In genomic region chr19:14555918-14556661, GRCh38 we compare ENCODE assay signal across 10 cellular contexts. TPM values are rescaled to one million over a fixed set of nuclear protein-coding genes. Genes with fewer than 3 reads are reported as not detected.
DNase-seq lines count a peak whose midpoint lies in the region; ATAC-seq, FAIRE-seq and TF ChIP-seq lines count a peak whose summit lies in the region.
"Had no signal": no experiment of that assay in that cellular context is flagged by ENCODE, and none has a peak within 500 bp of the region (broad histone marks: within the 10 kb centered on the region; RNA-seq: fewer than 3 reads in every experiment).

No MANE protein-coding gene starts in this region.

- POLR2A ChIA-PET in A549 (lab: Yijun Ruan, JAX) = no interaction called here

- WGBS in A549 (ENCODE audit: missing lambda C conversion rate) = 83% methylated on average over 12 of the region's 12 CpGs
- 68 to 77% (median 71%) methylated on average over 12 of the region's 12 CpGs for WGBS in adrenal gland, 4 donors

- peaks cover 3% of the 10 kb centered on the region; the same call in 1 of the 2 replicates for H3F3A ChIP-seq in GM23338 (replicated peaks; ENCODE audit: low read depth)

- H3K79me2 ChIP-seq in GM23338 (replicated peaks; ENCODE audit: insufficient read depth) = peaks cover 58% of the 10 kb centered on the region

- H3K4me1 ChIP-seq in A549 (0 out of 3 replicates have a peak, but pooled peaks cover 5% of the 10 kb centered on the region), GM23338 (ENCODE audit: insufficient read depth) (peaks cover 14% of the 10 kb centered on the region; the same call in 1 of the 2 replicates), adrenal gland (replicated peaks in 1 of 2) (peaks cover 31 to 53% of the 10 kb centered on the region in 2 donors)

- H4K20me1 ChIP-seq in GM23338 (replicated peaks; ENCODE audit: insufficient read depth) = peaks cover 10% of the 10 kb centered on the region; the same call in 1 of the 2 replicates

- CTCF ChIA-PET in A549 (lab: Yijun Ruan, JAX) = interaction anchor here (0.9 to 2.9 kb wide), 12 partner anchors 9 to 220 kb away, joined by 3 to 39 read pairs (median 8); partner anchors contain the start of gene NDUFB7

- TF ChIP-seq CTCF in A549 (IDR thresholded peaks at IDR 0.05) (no peak), GM23338 (conservative IDR thresholded peaks at IDR 0.05; ENCODE audit: low read depth in 2 of 2) (no peak), adrenal gland (IDR thresholded peaks at IDR 0.05) (no peak)

- H3K4me2 ChIP-seq in A549 (peak overlapping the region; percentile 45), GM23338 (no peak overlapping the region)

- peaks cover 29% of the 10 kb centered on the region for H3K4me1 Mint-ChIP-seq in GM23338

- no peaks in the 10 kb centered on the region for H3K9me3 Mint-ChIP-seq in GM23338

- no peaks in the 10 kb centered on the region for H3K27me3 ChIP-seq in GM23338 (ENCODE audit: insufficient read depth)
- no peaks in the 10 kb centered on the region for H3K27me3 ChIP-seq in adrenal gland

- intact Hi-C loops in adrenal gland (cut with DNase I) = no loop called here

- peak overlapping the region in 1 of 2 experiments; percentile 67; a peak in 3 of 6 replicates for H3K27ac ChIP-seq in A549
- H3K27ac ChIP-seq in GM23338 (ENCODE audit: low read depth) = 0 out of 2 replicates have a peak overlapping the region, but pooled peaks have one; percentile 72
- H3K27ac ChIP-seq in adrenal gland = peak overlapping the region in 3 of 5 donors; percentile 0 to 67 (median 43)

- no peak for FAIRE-seq in A549 (lab: Jason Lieb, UNC)
- FAIRE-seq: frontal cortex had no signal

- peaks cover 22% of the 10 kb centered on the region for H3K27me3 Mint-ChIP-seq in GM23338 (ENCODE audit: insufficient read depth, low read depth, poor library complexity)

- peak overlapping the region; percentile 74 for H3K27ac Mint-ChIP-seq in GM23338

- no peak for TF ChIP-seq EP300 in A549 (IDR thresholded peaks at IDR 0.05)

- ATAC-seq in A549 (peak; percentile 48 to 60; a peak in 5 of 6 replicates), GM23338 (no peak), left lobe of liver (no peak)

- H3K4me3 ChIP-seq in A549 (no peak overlapping the region), GM23338 (no peak overlapping the region), adrenal gland (no peak overlapping the region)

- H3K9me3 ChIP-seq in A549 (no peaks in the 10 kb centered on the region), adrenal gland (replicated peaks in 1 of 3) (no peaks in the 10 kb centered on the region)

- H3K9me2 ChIP-seq in GM23338 (ENCODE audit: insufficient read depth) = no peaks in the 10 kb centered on the region

- no peak overlapping the region for H3K4me3 Mint-ChIP-seq in GM23338

- H2AFZ ChIP-seq in GM23338 = no peak overlapping the region

- TF ChIP-seq RAD21 in A549 (conservative IDR thresholded peaks at IDR 0.05 in 1 of 2, IDR thresholded peaks at IDR 0.05 in 1 of 2) = no peak

- no peak for DNase-seq in A549 (ENCODE audit: low read depth in 1 of 2, low spot score in 1 of 2)
- DNase-seq in GM23338 (ENCODE audit: low spot score) = no peak
- no peak for DNase-seq in adrenal gland
- DNase-seq in kidney glomerular epithelial cell (lab: John Stamatoyannopoulos, UW) = peak; percentile 58
- no peak for DNase-seq in dedifferentiated amniotic fluid mesenchymal stem cell (ENCODE audit: extremely low spot score)
- DNase-seq in NCI-H1694 (lab: John Stamatoyannopoulos, UW) = no peak
- DNase-seq in 8988T = no peak
- no peak for DNase-seq in left lobe of liver (ENCODE audit: low spot score)

- H3K36me3 ChIP-seq in GM23338 (ENCODE audit: insufficient read depth) (no peaks in the 10 kb centered on the region), adrenal gland (replicated peaks in 1 of 2) (no peaks in the 10 kb centered on the region)

- TF ChIP-seq POLR2A in A549 (IDR thresholded peaks at IDR 0.05; ENCODE audit: low read length) (no peak), adrenal gland (IDR thresholded peaks at IDR 0.05) (no peak)

- H3K36me3 Mint-ChIP-seq in GM23338 (ENCODE audit: low read depth) = no peaks in the 10 kb centered on the region

TF ChIP-seq in A549, 52 proteins besides CTCF, POLR2A, EP300 and RAD21:
- TF ChIP-seq BHLHE40 (IDR thresholded peaks at IDR 0.05; ENCODE audit: low read depth, low read length) (no peak), KDM1A (IDR thresholded peaks at IDR 0.05; ENCODE audit: low read depth) (peak; percentile 66; the same call in 1 of the 2 replicates), MAX (IDR thresholded peaks at IDR 0.05) (no peak), ZFP36 (IDR thresholded peaks at IDR 0.05; ENCODE audit: borderline replicate concordance, partially characterized antibody) (peak; percentile 71)

TF ChIP-seq in GM23338, 12 proteins besides CTCF, POLR2A, EP300 and RAD21:
- TF ChIP-seq ZNF331 (CRISPR knock-in tag; IDR thresholded peaks at IDR 0.05; ENCODE audit: low read depth) = no peak
TF ChIP-seq in GM23338: peak in this region for 0.

RNA-seq across cellular contexts. Expression of gene NDUFB7, which starts 15.8 kb away (rescaled TPM):
- polyA plus RNA-seq in A549 (2011; rRNA removed) (73.7 and 82.3 TPM in 2 replicates), A549 (2017; fragmentation: RNase III; extraction: RNeasy Plus Mini Kit Qiagen cat#74134 plus additional on column Dnase treatment) (158 to 164 TPM (median 161 TPM) in 3 replicates), GM23338 (2016; fragmentation: Nextera tagmentation; extraction: Ambion mirVana) (463 and 501 TPM in 2 replicates), adrenal gland (100 to 1,000 TPM in 2 of 3 donors, 10 to 100 TPM in 1; 19.1 to 848 (median 637) TPM)
- polyA plus RNA-seq in A549 (2012; cell fraction: cytosol; rRNA removed) = 444 and 555 TPM in 2 replicates
- polyA plus RNA-seq in A549 (2012; cell fraction: nucleus; rRNA removed) = 310 and 479 TPM in 2 replicates
- polyA minus RNA-seq in A549 (2011; rRNA and poly(A)+ RNA removed) = 11.0 and 11.1 TPM in 2 replicates
- total RNA-seq in GM23338 (2014; rRNA removed; shearing (Covaris generic)) = 289 and 398 TPM in 2 replicates
- total RNA-seq in adrenal gland (100 to 1,000 TPM; 170 to 658 (median 300) TPM), left lobe of liver (134 TPM)

RNA-seq across cellular contexts. Expression of gene TECR, which starts 26.7 kb away (rescaled TPM):
- 74.4 and 87.7 TPM in 2 replicates for polyA plus RNA-seq in A549 (2011; rRNA removed)
- polyA plus RNA-seq in A549 (2012; cell fraction: cytosol; rRNA removed) = 109 and 151 TPM in 2 replicates
- 315 and 372 TPM in 2 replicates for polyA plus RNA-seq in A549 (2012; cell fraction: nucleus; rRNA removed)
- polyA plus RNA-seq in A549 (2017; fragmentation: RNase III; extraction: RNeasy Plus Mini Kit Qiagen cat#74134 plus additional on column Dnase treatment) = 118 to 149 TPM (median 139 TPM) in 3 replicates
- 239 and 266 TPM in 2 replicates for polyA minus RNA-seq in A549 (2011; rRNA and poly(A)+ RNA removed)
- total RNA-seq in GM23338 (2014; rRNA removed; shearing (Covaris generic)) = 104 and 107 TPM in 2 replicates
- polyA plus RNA-seq in GM23338 (2016; fragmentation: Nextera tagmentation; extraction: Ambion mirVana) = 268 and 277 TPM in 2 replicates
- 100 to 1,000 TPM; 142 to 282 (median 212) TPM for total RNA-seq in adrenal gland
- polyA plus RNA-seq in adrenal gland = 100 to 1,000 TPM; 212 to 610 (median 550) TPM
- 101 TPM for total RNA-seq in left lobe of liver

RNA-seq across cellular contexts. Expression of gene CLEC17A, which starts 26.8 kb away (rescaled TPM):
- polyA plus RNA-seq in A549 (2011; rRNA removed) (not detected in 2 replicates), A549 (2017; fragmentation: RNase III; extraction: RNeasy Plus Mini Kit Qiagen cat#74134 plus additional on column Dnase treatment) (not detected in 3 replicates), GM23338 (2016; fragmentation: Nextera tagmentation; extraction: Ambion mirVana) (0.21 TPM in 1 of 2 replicates, not detected in the other), adrenal gland (under 1 TPM in 2 of 3 donors, not detected in 1; 0.03 to 0.16 TPM)
- polyA plus RNA-seq in A549 (2012; cell fraction: cytosol; rRNA removed) = not detected in 2 replicates
- not detected in 2 replicates for polyA plus RNA-seq in A549 (2012; cell fraction: nucleus; rRNA removed)
- polyA minus RNA-seq in A549 (2011; rRNA and poly(A)+ RNA removed) = not detected in 2 replicates
- 0.17 TPM in 1 of 2 replicates, not detected in the other for total RNA-seq in GM23338 (2014; rRNA removed; shearing (Covaris generic))
- total RNA-seq in adrenal gland (not detected), left lobe of liver (not detected)
- total RNA-seq: frontal cortex, pulmonary artery endothelial cell had no signal

RNA-seq across cellular contexts. Expression of gene DNAJB1, which starts 37.9 kb away (rescaled TPM):
- polyA plus RNA-seq in A549 (2011; rRNA removed) = 124 and 126 TPM in 2 replicates
- polyA plus RNA-seq in A549 (2012; cell fraction: cytosol; rRNA removed) = 119 and 126 TPM in 2 replicates
- 90.3 and 104 TPM in 2 replicates for polyA plus RNA-seq in A549 (2012; cell fraction: nucleus; rRNA removed)
- 110 to 128 TPM (median 116 TPM) in 3 replicates for polyA plus RNA-seq in A549 (2017; fragmentation: RNase III; extraction: RNeasy Plus Mini Kit Qiagen cat#74134 plus additional on column Dnase treatment)
- 85.5 and 90.5 TPM in 2 replicates for polyA minus RNA-seq in A549 (2011; rRNA and poly(A)+ RNA removed)
- total RNA-seq in GM23338 (2014; rRNA removed; shearing (Covaris generic)) = 53.3 TPM in 2 replicates
- polyA plus RNA-seq in GM23338 (2016; fragmentation: Nextera tagmentation; extraction: Ambion mirVana) = 43.2 and 44.0 TPM in 2 replicates
- total RNA-seq in adrenal gland = 100 to 1,000 TPM in 6 of 8 donors, 10 to 100 TPM in 2; 86.9 to 208 (median 123) TPM
- polyA plus RNA-seq in adrenal gland = 100 to 1,000 TPM in 1 of 3 donors, 10 to 100 TPM in 2; 42.5 to 192 (median 45.5) TPM
- total RNA-seq in left lobe of liver = 70.7 TPM

Comparison
In these comparisons a context has a peak if more than half of its experiments do, and no peak if none do; other contexts are left out.
1. ATAC-seq: peak in A549 (2 of 2); none in GM23338 (single experiment) and left lobe of liver (single experiment).